10 cellular contexts compared by ENCODE assay signal in the genomic region with DNA sequence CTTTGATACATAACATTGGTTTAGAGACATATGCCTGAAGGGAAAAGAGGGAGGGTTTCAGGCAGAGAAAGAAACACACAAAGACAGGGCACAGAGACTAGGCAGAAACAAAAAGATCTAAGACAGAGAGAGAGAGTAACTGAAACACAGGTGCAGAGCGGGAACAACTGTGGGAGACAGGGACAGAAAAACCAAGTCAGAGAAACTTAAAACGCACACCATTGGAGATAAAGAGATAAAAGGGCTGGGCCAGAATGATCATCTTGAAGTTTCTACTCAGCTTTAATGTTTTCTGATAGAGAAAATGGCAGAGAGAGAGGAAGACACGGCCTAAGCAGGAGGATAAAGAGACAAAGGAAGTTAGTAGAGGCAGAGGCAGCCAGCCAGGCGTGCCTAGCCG. TPM values are rescaled to one million over a fixed set of nuclear protein-coding genes. Genes with fewer than 3 reads are reported as not detected.
DNase-seq lines count a peak whose midpoint lies in the region; ATAC-seq and TF ChIP-seq lines count a peak whose summit lies in the region.
"Had no signal": no experiment of that assay in that cellular context is flagged by ENCODE, and none has a peak within 500 bp of the region (broad histone marks: within the 10 kb centered on the region; RNA-seq: fewer than 3 reads in every experiment).

No MANE protein-coding gene starts in this region.

- in situ Hi-C loops in GM23248 (cut with MboI), result no loop called here

- TF ChIP-seq EP300 in sigmoid colon (IDR thresholded peaks at IDR 0.05), result no peak

- DNase-seq in GM23248 (no peak), PC-3 (peak; percentile 9), esophagus squamous epithelium (lab: John Stamatoyannopoulos, UW) (no peak), sigmoid colon (no peak), erythroblast (lab: John Stamatoyannopoulos, UW) (no peak), foreskin melanocyte (no peak)
- DNase-seq: NCI-H2029 treated with DMSO at 0.1 percent for 48 hours had no signal

- WGBS in GM23248 (ENCODE audit: low coverage in 1 of 2, low lambda C conversion rate in 2 of 2, missing lambda C conversion rate in 2 of 2), 2 experiments, result 76 to 78% methylated on average over 5 of the region's 5 CpGs
- 28 to 32% methylated on average over 5 of the region's 5 CpGs for WGBS in esophagus squamous epithelium, 2 donors
- 34 to 37% methylated on average over 5 of the region's 5 CpGs for WGBS in sigmoid colon, 2 donors

- CTCF ChIA-PET in PC-3 (lab: Charles Lee), result interaction anchor here (0.5 to 1.7 kb wide), 4 partner anchors 69 to 174 kb away, joined by 3 to 13 read pairs (median 5); no protein-coding TSS in a partner anchor

- H4K20me1 ChIP-seq in GM23248 (ENCODE audit: insufficient read depth), result no peaks in the 10 kb centered on the region
- H4K20me1 ChIP-seq in PC-3 (ENCODE audit: low read length), result no peaks in the 10 kb centered on the region

- H3F3A ChIP-seq in GM23248 (ENCODE audit: insufficient read depth) (no peaks in the 10 kb centered on the region), PC-3 (ENCODE audit: low read length, unreplicated experiment) (no peaks in the 10 kb centered on the region)

- H3K9me3 ChIP-seq in GM23248 (ENCODE audit: low read depth) (no peaks in the 10 kb centered on the region), PC-3 (ENCODE audit: low read length) (no peaks in the 10 kb centered on the region), esophagus squamous epithelium (no peaks in the 10 kb centered on the region), sigmoid colon (no peaks in the 10 kb centered on the region)

- H3K79me2 ChIP-seq in GM23248 (ENCODE audit: insufficient read depth) (no peaks in the 10 kb centered on the region), PC-3 (ENCODE audit: low read length) (0 out of 2 replicates have a peak, but pooled peaks cover 5% of the 10 kb centered on the region)

- H3K4me1 ChIP-seq in GM23248 (ENCODE audit: insufficient read depth), result peaks cover 4% of the 10 kb centered on the region
- peaks cover 36% of the 10 kb centered on the region for H3K4me1 ChIP-seq in PC-3 (ENCODE audit: insufficient read depth, low read length)
- peaks cover 12 to 27% (median 15%) of the 10 kb centered on the region in 3 donors for H3K4me1 ChIP-seq in esophagus squamous epithelium
- H3K4me1 ChIP-seq in sigmoid colon, result peaks cover 0 to 17% (median 10%) of the 10 kb centered on the region in 4 donors

- POLR2A ChIA-PET in PC-3 (lab: Charles Lee; ENCODE audit: unreplicated experiment), result no interaction called here

- TF ChIP-seq CTCF in PC-3 (conservative IDR thresholded peaks at IDR 0.05; ENCODE audit: low read depth, low read length) (no peak), esophagus squamous epithelium (IDR thresholded peaks at IDR 0.05) (no peak), sigmoid colon (IDR thresholded peaks at IDR 0.05) (no peak)

- H3K4me3 ChIP-seq in GM23248, result no peak overlapping the region
- peak overlapping the region; percentile 69 for H3K4me3 ChIP-seq in PC-3 (ENCODE audit: low read length)
- peak overlapping the region; percentile 28 to 69 (median 54) for H3K4me3 ChIP-seq in esophagus squamous epithelium
- H3K4me3 ChIP-seq in sigmoid colon, result peak overlapping the region in 3 of 4 donors; percentile 41 to 54 (median 50)

- H3K36me3 ChIP-seq in GM23248 (ENCODE audit: low read depth) (no peaks in the 10 kb centered on the region), PC-3 (ENCODE audit: low read depth, low read length) (no peaks in the 10 kb centered on the region), esophagus squamous epithelium (no peaks in the 10 kb centered on the region), sigmoid colon (no peaks in the 10 kb centered on the region)

- ATAC-seq in PC-3 (no peak), GM21786 (IDR thresholded peaks at IDR 0.05; ENCODE audit: unreplicated experiment) (no peak), GM19324 (IDR thresholded peaks at IDR 0.05; ENCODE audit: low FRiP score, unreplicated experiment) (no peak)

- H3K9ac ChIP-seq in GM23248 (no peak overlapping the region), PC-3 (ENCODE audit: low read length) (peak overlapping the region; percentile 77)

- TF ChIP-seq POLR2A in esophagus squamous epithelium (IDR thresholded peaks at IDR 0.05) (no peak), sigmoid colon (IDR thresholded peaks at IDR 0.05) (no peak), erythroblast (IDR thresholded peaks at IDR 0.05; ENCODE audit: low read length) (no peak)

- H2AFZ ChIP-seq in GM23248 (peak overlapping the region; percentile 97; the same call in 1 of the 2 replicates), PC-3 (ENCODE audit: low read length) (peak overlapping the region; percentile 98)

- H3K27me3 ChIP-seq in GM23248 (replicated peaks; ENCODE audit: insufficient read depth) (no peaks in the 10 kb centered on the region), PC-3 (ENCODE audit: low read length) (no peaks in the 10 kb centered on the region), esophagus squamous epithelium (no peaks in the 10 kb centered on the region), sigmoid colon (no peaks in the 10 kb centered on the region)

- H3K27ac ChIP-seq in GM23248, result no peak overlapping the region
- H3K27ac ChIP-seq in PC-3 (ENCODE audit: low read length), result no peak overlapping the region
- H3K27ac ChIP-seq in esophagus squamous epithelium, result peak overlapping the region in 3 of 4 donors; percentile 55 to 86 (median 76)
- peak overlapping the region in 1 of 4 donors; percentile 56 for H3K27ac ChIP-seq in sigmoid colon

- H3K4me2 ChIP-seq in GM23248 (ENCODE audit: unreplicated experiment), result no peak overlapping the region
- peak overlapping the region; percentile 87 for H3K4me2 ChIP-seq in PC-3 (ENCODE audit: low read length)

- intact Hi-C loops in PC-3 (cut with micrococcal nuclease) (no loop called here), esophagus squamous epithelium (cut with DNase I) (loop anchor here (10.0 kb wide), 1 partner anchor 132 kb away; no protein-coding TSS in a partner anchor), sigmoid colon (cut with DNase I) (no loop called here)

- BruUV-seq in PC-3 (replicated peaks; lab: Mats Ljungman, UMichigan), result TSS peak; percentile 65

- H3K9me2 ChIP-seq in GM23248 (ENCODE audit: insufficient read depth) (no peaks in the 10 kb centered on the region), PC-3 (replicated peaks; ENCODE audit: low read length) (no peaks in the 10 kb centered on the region)

RNA-seq across cellular contexts. Expression of gene UNC5CL, which starts 11.8 kb away (rescaled TPM):
- not detected in 2 replicates for total RNA-seq in GM23248 (2014; rRNA removed; shearing (Covaris generic))
- polyA plus RNA-seq in GM23248 (2016; fragmentation: Nextera tagmentation; extraction: Ambion mirVana) (not detected in 2 replicates), sigmoid colon (1 to 10 TPM in 2 of 3 donors, under 1 TPM in 1; 0.46 to 6.0 (median 1.2) TPM)
- total RNA-seq in PC-3 (2014; rRNA removed) (0.58 and 1.4 TPM in 2 replicates), esophagus squamous epithelium (1 to 10 TPM in 2 of 4 donors, under 1 TPM in 2; 0.42 to 1.2 (median 0.81) TPM), sigmoid colon (1 to 10 TPM in 2 of 4 donors, under 1 TPM in 2; 0.36 to 1.8 (median 0.82) TPM)

RNA-seq across cellular contexts. Expression of gene TSPO2, which starts 15.0 kb away (rescaled TPM):
- total RNA-seq in GM23248 (2014; rRNA removed; shearing (Covaris generic)), result not detected in 2 replicates
- polyA plus RNA-seq in GM23248 (2016; fragmentation: Nextera tagmentation; extraction: Ambion mirVana), result not detected in 2 replicates
- not detected in 2 replicates for total RNA-seq in PC-3 (2014; rRNA removed)
- total RNA-seq in esophagus squamous epithelium, result not detected
- total RNA-seq in sigmoid colon, result not detected
- polyA plus RNA-seq in sigmoid colon, result under 1 TPM in 1 of 3 donors, not detected in 2; 0.48 TPM
- total RNA-seq: posterior vena cava had no signal

RNA-seq across cellular contexts. Expression of gene APOBEC2, which starts 25.8 kb away (rescaled TPM):
- not detected in 2 replicates for total RNA-seq in GM23248 (2014; rRNA removed; shearing (Covaris generic))
- not detected in 2 replicates for polyA plus RNA-seq in GM23248 (2016; fragmentation: Nextera tagmentation; extraction: Ambion mirVana)
- total RNA-seq in PC-3 (2014; rRNA removed), result not detected in 2 replicates
- total RNA-seq in esophagus squamous epithelium, result 1 to 10 TPM in 1 of 4 donors, not detected in 3; 2.2 TPM
- total RNA-seq in sigmoid colon, result 1 to 10 TPM in 1 of 4 donors, under 1 TPM in 3; 0.66 to 1.1 (median 0.70) TPM
- under 1 TPM in 1 of 3 donors, not detected in 2; 0.20 TPM for polyA plus RNA-seq in sigmoid colon

RNA-seq across cellular contexts. Expression of gene OARD1, which starts 44.9 kb away (rescaled TPM):
- 4.5 and 11.6 TPM in 2 replicates for total RNA-seq in GM23248 (2014; rRNA removed; shearing (Covaris generic))
- polyA plus RNA-seq in GM23248 (2016; fragmentation: Nextera tagmentation; extraction: Ambion mirVana), result 18.6 TPM in 2 replicates
- 11.2 and 12.1 TPM in 2 replicates for total RNA-seq in PC-3 (2014; rRNA removed)
- 10 to 100 TPM in 3 of 4 donors, 1 to 10 TPM in 1; 8.6 to 30.0 (median 16.1) TPM for total RNA-seq in esophagus squamous epithelium
- 10 to 100 TPM; 14.0 to 26.0 (median 17.0) TPM for total RNA-seq in sigmoid colon
- polyA plus RNA-seq in sigmoid colon, result 10 to 100 TPM; 37.8 to 54.8 (median 53.5) TPM

RNA-seq across cellular contexts. Expression of gene NFYA, which starts 45.5 kb away (rescaled TPM):
- 8.8 and 9.5 TPM in 2 replicates for total RNA-seq in GM23248 (2014; rRNA removed; shearing (Covaris generic))
- polyA plus RNA-seq in GM23248 (2016; fragmentation: Nextera tagmentation; extraction: Ambion mirVana) (9.4 and 9.8 TPM in 2 replicates), sigmoid colon (10 to 100 TPM in 1 of 3 donors, 1 to 10 TPM in 2; 7.4 to 12.8 (median 7.8) TPM)
- total RNA-seq in PC-3 (2014; rRNA removed) (31.7 and 32.9 TPM in 2 replicates), esophagus squamous epithelium (10 to 100 TPM in 3 of 4 donors, 1 to 10 TPM in 1; 9.0 to 16.4 (median 14.0) TPM), sigmoid colon (10 to 100 TPM in 3 of 4 donors, 1 to 10 TPM in 1; 7.6 to 12.1 (median 10.9) TPM)

Comparison
In these comparisons a context has a peak if more than half of its experiments do, and no peak if none do; other contexts are left out.
1. H3K27ac ChIP-seq: peak in esophagus squamous epithelium (3 of 4); none in GM23248 (single experiment) and PC-3 (single experiment).